ENCODE assay signal across 2 cellular contexts in genomic region chr10:126376956-126377355, GRCh38.
TF ChIP-seq lines count a peak whose summit lies in the region.

No MANE protein-coding gene starts in this region.

TF ChIP-seq in HCT116, 20 proteins besides CTCF, POLR2A, EP300 and RAD21:
- TF ChIP-seq REST (IDR thresholded peaks at IDR 0.05; ENCODE audit: low read depth) (no peak), YY1 (IDR thresholded peaks at IDR 0.05; ENCODE audit: extremely low read depth, insufficient replicate concordance, low read depth, low read length) (no peak), FOSL1 (IDR thresholded peaks at IDR 0.05; ENCODE audit: low read depth) (no peak), EGR1 (IDR thresholded peaks at IDR 0.05; ENCODE audit: low read depth) (no peak), ZBTB33 (IDR thresholded peaks at IDR 0.05; ENCODE audit: extremely low read depth, insufficient replicate concordance, low read length) (no peak), CBX3 (IDR thresholded peaks at IDR 0.05; ENCODE audit: low read depth) (no peak), CEBPB (IDR thresholded peaks at IDR 0.05; ENCODE audit: low read depth) (no peak), EZH2phosphoT487 (IDR thresholded peaks at IDR 0.05; ENCODE audit: borderline replicate concordance) (no peak), ELF1 (IDR thresholded peaks at IDR 0.05; ENCODE audit: borderline replicate concordance, low read depth) (no peak), JUND (IDR thresholded peaks at IDR 0.05) (no peak), TCF7L2 (IDR thresholded peaks at IDR 0.05; ENCODE audit: borderline replicate concordance, extremely low read depth, insufficient read depth, insufficient read length) (no peak), EZH2 (IDR thresholded peaks at IDR 0.05) (no peak), MAX (IDR thresholded peaks at IDR 0.05) (no peak), SRF (IDR thresholded peaks at IDR 0.05; ENCODE audit: low read depth) (no peak), SIN3A (IDR thresholded peaks at IDR 0.05; ENCODE audit: low read depth) (no peak)

TF ChIP-seq in SK-N-SH treated with all-trans-retinoic acid at 6 μM for 48 hours, 23 proteins besides CTCF, POLR2A, EP300 and RAD21 (continued from another document):
- TF ChIP-seq CREB5 (CRISPR knock-in tag; IDR thresholded peaks at IDR 0.05; ENCODE audit: low read depth) (no peak), TSHZ2 (CRISPR knock-in tag; IDR thresholded peaks at IDR 0.05) (no peak), ARNTL (CRISPR knock-in tag; IDR thresholded peaks at IDR 0.05; ENCODE audit: borderline replicate concordance, low read depth) (no peak), TOX (CRISPR knock-in tag; IDR thresholded peaks at IDR 0.05; ENCODE audit: borderline replicate concordance) (no peak)
